Comparison of ENCODE assay signal across 8 cellular contexts in genomic region chr4:109826719-109827118, GRCh38. TPM values are rescaled to one million over a fixed set of nuclear protein-coding genes. Genes with fewer than 3 reads are reported as not detected.
A peak's percentile ranks its signal among the peaks of the same experiment; 100 is the strongest.
DNase-seq lines count a peak whose midpoint lies in the region; ATAC-seq and TF ChIP-seq lines count a peak whose summit lies in the region.

No MANE protein-coding gene starts in this region.

- H3K4me3 Mint-ChIP-seq in naive thymus-derived CD4-positive, alpha-beta T cell, result no peak overlapping the region

- peaks cover 0 to 2% (median 0%) of the 10 kb centered on the region in 11 donors for H3K9me3 Mint-ChIP-seq in naive thymus-derived CD4-positive, alpha-beta T cell

- H3K27me3 Mint-ChIP-seq in naive thymus-derived CD4-positive, alpha-beta T cell, result no peaks in the 10 kb centered on the region

- H3K27ac Mint-ChIP-seq in naive thymus-derived CD4-positive, alpha-beta T cell, result no peak overlapping the region

- H3K27me3 ChIP-seq in naive thymus-derived CD4-positive, alpha-beta T cell (ENCODE audit: control insufficient read depth in 2 of 2, insufficient read depth in 2 of 2, low read length in 2 of 2), result no peaks in the 10 kb centered on the region

- CTCF ChIA-PET in naive thymus-derived CD4-positive, alpha-beta T cell (lab: Charles Lee), result interaction anchor here (0.5 to 2.5 kb wide), 10 partner anchors 136 to 1797 kb away, joined by 3 to 13 read pairs (median 3); partner anchors contain the start of gene SEC24B

- DNase-seq in AG09309 (ENCODE audit: low read depth), result peak; percentile 4
- no peak for DNase-seq in LNCaP clone FGC (ENCODE audit: low read depth)
- DNase-seq in cerebellum (ENCODE audit: low spot score), result peak; percentile 4
- DNase-seq in naive thymus-derived CD4-positive, alpha-beta T cell, result peak in 6 of 9 donors; percentile 14 to 46 (median 27)
- no peak for DNase-seq in NCI-H146 treated with DMSO at 0.1 percent for 48 hours (lab: John Stamatoyannopoulos, UW; ENCODE audit: unreplicated experiment)
- DNase-seq in activated naive CD4-positive, alpha-beta T cell treated with anti-CD3 and anti-CD28 coated beads, Interleukin-2, amount 50 U/mL, for 16 hours, result no peak

- H3K4me1 ChIP-seq in naive thymus-derived CD4-positive, alpha-beta T cell (ENCODE audit: control insufficient read depth in 2 of 2, insufficient read depth in 2 of 2, low read length in 2 of 2), result no peaks in the 10 kb centered on the region

- H3K27ac ChIP-seq in naive thymus-derived CD4-positive, alpha-beta T cell (ENCODE audit: low read depth, low read length), result no peak overlapping the region

- H3K36me3 ChIP-seq in naive thymus-derived CD4-positive, alpha-beta T cell (ENCODE audit: control insufficient read depth in 2 of 3, insufficient read depth in 3 of 3, low read length in 3 of 3), result peaks cover 3 to 23% (median 11%) of the 10 kb centered on the region in 3 experiments

- peaks cover 0 to 3% (median 0%) of the 10 kb centered on the region in 7 donors for H3K4me1 Mint-ChIP-seq in naive thymus-derived CD4-positive, alpha-beta T cell

- intact Hi-C loops in naive thymus-derived CD4-positive, alpha-beta T cell (cut with micrococcal nuclease), result loop anchor here (1.0 to 5.0 kb wide), 7 partner anchors 10 to 404 kb away; partner anchors contain the start of genes CASP6 (in 1 of the 2) and GAR1 (in 1 of the 2)

- H3K4me3 ChIP-seq in AG09309 (ENCODE audit: control insufficient read depth, low read depth, low read length), result no peak overlapping the region
- H3K4me3 ChIP-seq in LNCaP clone FGC (ENCODE audit: low read depth, low read length), result no peak overlapping the region
- no peak overlapping the region for H3K4me3 ChIP-seq in naive thymus-derived CD4-positive, alpha-beta T cell (ENCODE audit: low read length)

- ATAC-seq in GM18519 (IDR thresholded peaks at IDR 0.05; ENCODE audit: low FRiP score, unreplicated experiment) (peak; percentile 48), GM19328 (IDR thresholded peaks at IDR 0.05; ENCODE audit: unreplicated experiment) (no peak)
- peak; percentile 73 for ATAC-seq in naive thymus-derived CD4-positive, alpha-beta T cell

- peaks cover 5 to 22% (median 12%) of the 10 kb centered on the region in 5 donors for H3K36me3 Mint-ChIP-seq in naive thymus-derived CD4-positive, alpha-beta T cell

- TF ChIP-seq CTCF in AG09309 (IDR thresholded peaks at IDR 0.05; ENCODE audit: control insufficient read depth, insufficient read depth, low read depth, low read length, missing control alignments), result peak; percentile 34
- peak; percentile 41 for TF ChIP-seq CTCF in LNCaP clone FGC (IDR thresholded peaks at IDR 0.05; ENCODE audit: control insufficient read depth, extremely low read depth, insufficient read depth)

- POLR2A ChIA-PET in naive thymus-derived CD4-positive, alpha-beta T cell (lab: Charles Lee), result no interaction called here

- H3K9me3 ChIP-seq in naive thymus-derived CD4-positive, alpha-beta T cell (ENCODE audit: control insufficient read depth in 2 of 3, low read length in 3 of 3), result no peaks in the 10 kb centered on the region

RNA-seq across cellular contexts. Expression of gene RRH, which starts 1.1 kb away (rescaled TPM):
- total RNA-seq in cerebellum, result 0.64 TPM
- under 1 TPM in 1 of 5 experiments, not detected in 4; 0.49 TPM for total RNA-seq in naive thymus-derived CD4-positive, alpha-beta T cell
- polyA plus RNA-seq in naive thymus-derived CD4-positive, alpha-beta T cell, result not detected

RNA-seq across cellular contexts. Expression of gene GAR1, which starts 11.2 kb away (rescaled TPM):
- 4.8 TPM for total RNA-seq in cerebellum
- total RNA-seq in naive thymus-derived CD4-positive, alpha-beta T cell, result 10 to 100 TPM in 4 of 5 experiments, 1 to 10 TPM in 1; 9.5 to 24.8 (median 10.3) TPM
- 10 to 100 TPM; 16.4 to 18.6 TPM for polyA plus RNA-seq in naive thymus-derived CD4-positive, alpha-beta T cell

RNA-seq across cellular contexts. Expression of gene LRIT3, which starts 21.2 kb away (rescaled TPM):
- total RNA-seq in cerebellum, result 0.36 TPM
- under 1 TPM; 0.17 to 0.41 (median 0.34) TPM for total RNA-seq in naive thymus-derived CD4-positive, alpha-beta T cell
- under 1 TPM in 1 of 2 donors, not detected in 1; 0.15 TPM for polyA plus RNA-seq in naive thymus-derived CD4-positive, alpha-beta T cell

RNA-seq across cellular contexts. Expression of gene CFI, which starts 24.9 kb away (rescaled TPM):
- 5.7 TPM for total RNA-seq in cerebellum
- total RNA-seq in naive thymus-derived CD4-positive, alpha-beta T cell, result not detected
- polyA plus RNA-seq in naive thymus-derived CD4-positive, alpha-beta T cell, result not detected

Comparison
In these comparisons a context has a peak if more than half of its experiments do, and no peak if none do; other contexts are left out.
1. DNase-seq: peak in AG09309 (single experiment), cerebellum (single experiment) and naive thymus-derived CD4-positive, alpha-beta T cell (6 of 9); none in LNCaP clone FGC (single experiment), NCI-H146 treated with DMSO at 0.1 percent for 48 hours (single experiment) and activated naive CD4-positive, alpha-beta T cell treated with anti-CD3 and anti-CD28 coated beads, Interleukin-2, amount 50 U/mL, for 16 hours (single experiment).